33 cellular contexts compared by ENCODE assay signal in genomic region chr11:56271092-56271491, GRCh38. TPM values are rescaled to one million over a fixed set of nuclear protein-coding genes. Genes with fewer than 3 reads are reported as not detected.
"Had no signal": no experiment of that assay in that cellular context is flagged by ENCODE, and none has a peak within 500 bp of the region (broad histone marks: within the 10 kb centered on the region; RNA-seq: fewer than 3 reads in every experiment).

No MANE protein-coding gene starts in this region.

- DNase-seq: activated CD4-positive, alpha-beta T cell treated with anti-CD3 and anti-CD28 coated beads for 36 hours; activated CD4-positive, alpha-beta T cell treated with anti-CD3 and anti-CD28 coated beads, Interleukin-2, amount 50 U/mL, for 4 hours; activated CD4-positive, CD25-positive, alpha-beta regulatory T cell; activated naive CD4-positive, alpha-beta T cell treated with Interleukin-2 at 50 U/mL for 16 hours; activated T-cell treated with anti-CD3 and anti-CD28 coated beads for 4 hours; activated T-cell treated with anti-CD3 and anti-CD28 coated beads, Interleukin-2, amount 50 U/mL, for 72 hours; aorta; body of pancreas; cerebellar nuclear complex; colonic mucosa; effector memory CD4-positive, alpha-beta T cell; erythroblast; islet precursor cell; left ventricle myocardium inferior; mucosa of descending colon; posterior cingulate gyrus; right cardiac atrium; spleen; stimulated activated naive CD4-positive, alpha-beta T cell; tibial artery; upper lobe of right lung had no signal

- H3K27me3 Mint-ChIP-seq: activated CD4-positive, alpha-beta T cell treated with anti-CD3 and anti-CD28 coated beads for 36 hours; activated naive CD8-positive, alpha-beta T cell; natural killer cell treated with Interleukin-12 subunit alpha and Interleukin-12 subunit beta and Interleukin-15 and Interleukin-18, amount 100 ng/mL, for 72 hours had no signal

- H3K36me3 ChIP-seq: cardiac muscle cell, colonic mucosa, gastroesophageal sphincter, left ventricle myocardium inferior, spleen, suprapubic skin, tibial artery, upper lobe of right lung had no signal

- H3K4me1 Mint-ChIP-seq: activated CD4-positive, alpha-beta T cell treated with anti-CD3 and anti-CD28 coated beads for 36 hours had no signal

- H3K27me3 ChIP-seq: body of pancreas, cardiac muscle cell, colonic mucosa, gastroesophageal sphincter, hepatocyte, spleen, suprapubic skin, tibial artery, upper lobe of right lung had no signal

- H3K9me3 ChIP-seq: body of pancreas, colonic mucosa, mucosa of descending colon, upper lobe of right lung had no signal

- H3K27ac ChIP-seq: body of pancreas, cardiac muscle cell, colonic mucosa, gastroesophageal sphincter, hepatocyte, left ventricle myocardium inferior, spleen, suprapubic skin, tibial artery, upper lobe of right lung had no signal

- H3K4me2 ChIP-seq: hepatocyte had no signal

- H3K4me3 Mint-ChIP-seq: activated CD4-positive, alpha-beta T cell treated with anti-CD3 and anti-CD28 coated beads for 36 hours; activated naive CD8-positive, alpha-beta T cell; activated T-cell treated with anti-CD3 and anti-CD28 coated beads, Interleukin-2, amount 50 U/mL, for 72 hours; natural killer cell treated with Interleukin-12 subunit alpha and Interleukin-12 subunit beta and Interleukin-15 and Interleukin-18, amount 100 ng/mL, for 72 hours had no signal

- H3K4me3 ChIP-seq: body of pancreas, cardiac muscle cell, colonic mucosa, gastroesophageal sphincter, hepatocyte, left ventricle myocardium inferior, lung, mucosa of descending colon, spleen, suprapubic skin, tibial artery, upper lobe of right lung had no signal

- H3K4me1 ChIP-seq: body of pancreas, colonic mucosa, gastroesophageal sphincter, left ventricle myocardium inferior, spleen, suprapubic skin, tibial artery, upper lobe of right lung had no signal

- ATAC-seq: activated CD4-positive, alpha-beta T cell treated with anti-CD3 and anti-CD28 coated beads for 36 hours; activated T-cell treated with anti-CD3 and anti-CD28 coated beads, Interleukin-2, amount 50 U/mL, for 72 hours; body of pancreas; gastroesophageal sphincter; mucosa of descending colon; natural killer cell treated with Interleukin-12 subunit alpha and Interleukin-12 subunit beta and Interleukin-15 and Interleukin-18, amount 100 ng/mL, for 72 hours; right cardiac atrium; upper lobe of right lung had no signal

- H3K36me3 Mint-ChIP-seq: activated naive CD8-positive, alpha-beta T cell had no signal

- H3K27ac Mint-ChIP-seq: activated CD4-positive, alpha-beta T cell treated with anti-CD3 and anti-CD28 coated beads for 36 hours; activated naive CD8-positive, alpha-beta T cell; activated T-cell treated with anti-CD3 and anti-CD28 coated beads, Interleukin-2, amount 50 U/mL, for 72 hours; natural killer cell treated with Interleukin-12 subunit alpha and Interleukin-12 subunit beta and Interleukin-15 and Interleukin-18, amount 100 ng/mL, for 72 hours had no signal

- H3K79me2 ChIP-seq: hepatocyte had no signal

- H2AFZ ChIP-seq: hepatocyte had no signal

RNA-seq across cellular contexts. Expression of gene OR5T1, which starts 2.9 kb away (rescaled TPM):
- total RNA-seq: activated CD4-positive, alpha-beta T cell treated with anti-CD3 and anti-CD28 coated beads for 36 hours; activated T-cell treated with anti-CD3 and anti-CD28 coated beads, Interleukin-2, amount 50 U/mL, for 72 hours; aorta; body of pancreas; cardiac muscle cell; colonic mucosa; dermis microvascular lymphatic vessel endothelial cell; gastroesophageal sphincter; hepatocyte; left ventricle myocardium inferior; lung; mesenteric fat pad; mucosa of descending colon; myocyte; natural killer cell treated with Interleukin-12 subunit alpha and Interleukin-12 subunit beta and Interleukin-15 and Interleukin-18, amount 100 ng/mL, for 72 hours; osteoblast; right cardiac atrium; spleen; suprapubic skin; upper lobe of right lung had no signal
- polyA plus RNA-seq: adipose tissue, aorta, cardiac muscle cell, hepatocyte, lung, right cardiac atrium, spleen had no signal

RNA-seq across cellular contexts. Expression of gene OR5T3, which starts 19.0 kb away (rescaled TPM):
- total RNA-seq: activated CD4-positive, alpha-beta T cell treated with anti-CD3 and anti-CD28 coated beads for 36 hours; activated T-cell treated with anti-CD3 and anti-CD28 coated beads, Interleukin-2, amount 50 U/mL, for 72 hours; aorta; body of pancreas; cardiac muscle cell; colonic mucosa; dermis microvascular lymphatic vessel endothelial cell; gastroesophageal sphincter; hepatocyte; left ventricle myocardium inferior; lung; mesenteric fat pad; mucosa of descending colon; myocyte; natural killer cell treated with Interleukin-12 subunit alpha and Interleukin-12 subunit beta and Interleukin-15 and Interleukin-18, amount 100 ng/mL, for 72 hours; osteoblast; right cardiac atrium; spleen; suprapubic skin; upper lobe of right lung had no signal
- polyA plus RNA-seq: adipose tissue, aorta, cardiac muscle cell, hepatocyte, lung, right cardiac atrium, spleen had no signal

RNA-seq across cellular contexts. Expression of gene OR8H1, which starts 21.0 kb away (rescaled TPM):
- total RNA-seq: activated CD4-positive, alpha-beta T cell treated with anti-CD3 and anti-CD28 coated beads for 36 hours; activated T-cell treated with anti-CD3 and anti-CD28 coated beads, Interleukin-2, amount 50 U/mL, for 72 hours; aorta; body of pancreas; cardiac muscle cell; colonic mucosa; dermis microvascular lymphatic vessel endothelial cell; gastroesophageal sphincter; hepatocyte; left ventricle myocardium inferior; lung; mesenteric fat pad; mucosa of descending colon; myocyte; natural killer cell treated with Interleukin-12 subunit alpha and Interleukin-12 subunit beta and Interleukin-15 and Interleukin-18, amount 100 ng/mL, for 72 hours; osteoblast; right cardiac atrium; spleen; suprapubic skin; upper lobe of right lung had no signal
- polyA plus RNA-seq: adipose tissue, cardiac muscle cell, hepatocyte, lung, right cardiac atrium, spleen had no signal

RNA-seq across cellular contexts. Expression of gene OR5T2, which starts 37.0 kb away (rescaled TPM):
- total RNA-seq: activated CD4-positive, alpha-beta T cell treated with anti-CD3 and anti-CD28 coated beads for 36 hours; activated T-cell treated with anti-CD3 and anti-CD28 coated beads, Interleukin-2, amount 50 U/mL, for 72 hours; aorta; body of pancreas; cardiac muscle cell; colonic mucosa; dermis microvascular lymphatic vessel endothelial cell; hepatocyte; left ventricle myocardium inferior; lung; mesenteric fat pad; mucosa of descending colon; myocyte; natural killer cell treated with Interleukin-12 subunit alpha and Interleukin-12 subunit beta and Interleukin-15 and Interleukin-18, amount 100 ng/mL, for 72 hours; osteoblast; right cardiac atrium; spleen; suprapubic skin; upper lobe of right lung had no signal
- polyA plus RNA-seq: adipose tissue, aorta, cardiac muscle cell, hepatocyte, lung, right cardiac atrium, spleen had no signal

RNA-seq across cellular contexts. Expression of gene OR8K3, which starts 43.9 kb away (rescaled TPM):
- total RNA-seq: activated CD4-positive, alpha-beta T cell treated with anti-CD3 and anti-CD28 coated beads for 36 hours; activated T-cell treated with anti-CD3 and anti-CD28 coated beads, Interleukin-2, amount 50 U/mL, for 72 hours; aorta; body of pancreas; cardiac muscle cell; colonic mucosa; dermis microvascular lymphatic vessel endothelial cell; gastroesophageal sphincter; hepatocyte; left ventricle myocardium inferior; lung; mesenteric fat pad; mucosa of descending colon; myocyte; natural killer cell treated with Interleukin-12 subunit alpha and Interleukin-12 subunit beta and Interleukin-15 and Interleukin-18, amount 100 ng/mL, for 72 hours; osteoblast; right cardiac atrium; spleen; suprapubic skin; upper lobe of right lung had no signal
- polyA plus RNA-seq: adipose tissue, aorta, cardiac muscle cell, hepatocyte, lung, right cardiac atrium, spleen had no signal
